28 cellular contexts compared by ENCODE assay signal in genomic region chr21:25254491-25255174, GRCh38.
"Had no signal": no experiment of that assay in that cellular context is flagged by ENCODE, and none has a peak within 500 bp of the region (broad histone marks: within the 10 kb centered on the region; RNA-seq: fewer than 3 reads in every experiment).

No MANE protein-coding gene starts in this region.

- DNase-seq: activated CD4-positive, alpha-beta T cell treated with anti-CD3 and anti-CD28 coated beads for 1 hour; activated CD4-positive, alpha-beta T cell treated with anti-CD3 and anti-CD28 coated beads, Interleukin-2, amount 50 U/mL, for 1 hour; activated CD8-positive, alpha-beta T cell treated with anti-CD3 and anti-CD28 coated beads for 36 hours; activated naive CD8-positive, alpha-beta T cell treated with anti-CD3 and anti-CD28 coated beads, Interleukin-2, amount 50 U/mL, for 24 hours; activated T-cell treated with anti-CD3 and anti-CD28 coated beads, Interleukin-2, amount 50 U/mL, for 4 hours; amygdala; caudate nucleus; cortex of kidney; effector memory CD8-positive, alpha-beta T cell; head of caudate nucleus; hippocampal formation; left cardiac atrium; left ventricle myocardium superior; nephron progenitor cell; nucleus accumbens; psoas muscle; stimulated activated CD4-positive, alpha-beta T cell treated with anti-CD3 and anti-CD28 coated beads, Interleukin-1b, Interleukin-23, amount 100 ng/mL, for 48 hours; stimulated activated naive B cell treated with anti-CD40 and anti-IgM and Interleukin-4, amounts not matched to agents 10 μg/mL and 1 μg/mL and 100 μg/mL, for 72 hours; stomach; thyroid gland; upper lobe of right lung had no signal

- H3K27ac ChIP-seq: gastroesophageal sphincter, parathyroid adenoma, psoas muscle, right atrium auricular region, stomach, thyroid gland, upper lobe of right lung had no signal

- H3K36me3 Mint-ChIP-seq: activated naive CD4-positive, alpha-beta T cell treated with anti-CD3 and anti-CD28 coated beads, Interleukin-2, amount 50 U/mL, for 24 hours; WTC11 had no signal

- H3K4me3 ChIP-seq: gastroesophageal sphincter, psoas muscle, right atrium auricular region, smooth muscle cell, stomach, thyroid gland, upper lobe of right lung had no signal

- H3K4me1 Mint-ChIP-seq: activated naive CD4-positive, alpha-beta T cell treated with anti-CD3 and anti-CD28 coated beads, Interleukin-2, amount 50 U/mL, for 24 hours; activated naive CD8-positive, alpha-beta T cell treated with anti-CD3 and anti-CD28 coated beads, Interleukin-2, amount 50 U/mL, for 24 hours; activated T-helper 17 cell treated with anti-CD3 and anti-CD28 coated beads, Interleukin-2, amount 50 U/mL, for 72 hours; nephron progenitor cell had no signal

- H3K4me1 ChIP-seq: gastroesophageal sphincter, parathyroid adenoma, psoas muscle, right atrium auricular region, stomach, thyroid gland, upper lobe of right lung had no signal

- H3K27ac Mint-ChIP-seq: activated CD8-positive, alpha-beta T cell treated with anti-CD3 and anti-CD28 coated beads for 36 hours; activated naive CD4-positive, alpha-beta T cell treated with anti-CD3 and anti-CD28 coated beads, Interleukin-2, amount 50 U/mL, for 24 hours; activated naive CD8-positive, alpha-beta T cell treated with anti-CD3 and anti-CD28 coated beads, Interleukin-2, amount 50 U/mL, for 24 hours; activated T-helper 17 cell treated with anti-CD3 and anti-CD28 coated beads, Interleukin-2, amount 50 U/mL, for 72 hours; effector memory CD8-positive, alpha-beta T cell; nephron progenitor cell; stimulated activated naive B cell treated with anti-CD40 and anti-IgM and Interleukin-4, amounts not matched to agents 10 μg/mL and 1 μg/mL and 100 μg/mL, for 72 hours; WTC11 had no signal

- H3K9ac ChIP-seq: parathyroid adenoma had no signal

- H3K9me3 ChIP-seq: gastroesophageal sphincter, psoas muscle, right atrium auricular region, stomach, thyroid gland, upper lobe of right lung had no signal

- H3K4me2 ChIP-seq: smooth muscle cell had no signal

- ATAC-seq: activated CD8-positive, alpha-beta T cell treated with anti-CD3 and anti-CD28 coated beads for 36 hours; activated naive CD8-positive, alpha-beta T cell treated with anti-CD3 and anti-CD28 coated beads, Interleukin-2, amount 50 U/mL, for 24 hours; activated T-cell treated with anti-CD3 and anti-CD28 coated beads, Interleukin-2, amount 50 U/mL, for 4 hours; activated T-helper 17 cell treated with anti-CD3 and anti-CD28 coated beads, Interleukin-2, amount 50 U/mL, for 72 hours; effector memory CD8-positive, alpha-beta T cell; gastroesophageal sphincter; left cardiac atrium; left ventricle myocardium superior; psoas muscle; stimulated activated naive B cell treated with anti-CD40 and anti-IgM and Interleukin-4, amounts not matched to agents 10 μg/mL and 1 μg/mL and 100 μg/mL, for 72 hours; upper lobe of right lung; WTC11 had no signal

- H3K36me3 ChIP-seq: gastroesophageal sphincter, right atrium auricular region, stomach, thyroid gland, upper lobe of right lung had no signal

- H3K27me3 Mint-ChIP-seq: activated CD8-positive, alpha-beta T cell treated with anti-CD3 and anti-CD28 coated beads for 36 hours; activated naive CD8-positive, alpha-beta T cell treated with anti-CD3 and anti-CD28 coated beads, Interleukin-2, amount 50 U/mL, for 24 hours; effector memory CD8-positive, alpha-beta T cell; stimulated activated naive B cell treated with anti-CD40 and anti-IgM and Interleukin-4, amounts not matched to agents 10 μg/mL and 1 μg/mL and 100 μg/mL, for 72 hours had no signal

- H3K27me3 ChIP-seq: gastroesophageal sphincter, right atrium auricular region, stomach, thyroid gland, upper lobe of right lung had no signal

- H3K9me3 Mint-ChIP-seq: activated CD8-positive, alpha-beta T cell treated with anti-CD3 and anti-CD28 coated beads for 36 hours; activated naive CD4-positive, alpha-beta T cell treated with anti-CD3 and anti-CD28 coated beads, Interleukin-2, amount 50 U/mL, for 24 hours; activated T-cell treated with anti-CD3 and anti-CD28 coated beads, Interleukin-2, amount 50 U/mL, for 4 hours had no signal

- H3K79me2 ChIP-seq: parathyroid adenoma had no signal

- H3K4me3 Mint-ChIP-seq: activated CD8-positive, alpha-beta T cell treated with anti-CD3 and anti-CD28 coated beads for 36 hours; activated naive CD4-positive, alpha-beta T cell treated with anti-CD3 and anti-CD28 coated beads, Interleukin-2, amount 50 U/mL, for 24 hours; activated naive CD8-positive, alpha-beta T cell treated with anti-CD3 and anti-CD28 coated beads, Interleukin-2, amount 50 U/mL, for 24 hours; activated T-cell treated with anti-CD3 and anti-CD28 coated beads, Interleukin-2, amount 50 U/mL, for 4 hours; activated T-helper 17 cell treated with anti-CD3 and anti-CD28 coated beads, Interleukin-2, amount 50 U/mL, for 72 hours; effector memory CD8-positive, alpha-beta T cell; nephron progenitor cell; stimulated activated naive B cell treated with anti-CD40 and anti-IgM and Interleukin-4, amounts not matched to agents 10 μg/mL and 1 μg/mL and 100 μg/mL, for 72 hours; WTC11 had no signal
